In genomic region chr18:76874643-76875389, GRCh38 we compare ENCODE assay signal across 10 cellular contexts. TPM values are rescaled to one million over a fixed set of nuclear protein-coding genes. Genes with fewer than 3 reads are reported as not detected.
A peak's percentile ranks its signal among the peaks of the same experiment; 100 is the strongest.
DNase-seq lines count a peak whose midpoint lies in the region; ATAC-seq and TF ChIP-seq lines count a peak whose summit lies in the region.
"Had no signal": no experiment of that assay in that cellular context is flagged by ENCODE, and none has a peak within 500 bp of the region (broad histone marks: within the 10 kb centered on the region; RNA-seq: fewer than 3 reads in every experiment).

No MANE protein-coding gene starts in this region.

- no peak overlapping the region for H3K4me3 ChIP-seq in epithelial cell of esophagus (ENCODE audit: low read length)
- no peak overlapping the region for H3K4me3 ChIP-seq in tibial nerve
- H3K4me3 ChIP-seq: vagina had no signal

- 89 to 93% methylated on average over 13 of the region's 13 CpGs for WGBS in tibial nerve, 2 donors

- peaks cover 74% of the 10 kb centered on the region for H3K36me3 Mint-ChIP-seq in CD4-positive, alpha-beta T cell (ENCODE audit: low read depth)
- H3K36me3 Mint-ChIP-seq in WTC11 = peaks cover 13% of the 10 kb centered on the region

- H3K27me3 Mint-ChIP-seq in CD4-positive, alpha-beta T cell = no peaks in the 10 kb centered on the region
- no peaks in the 10 kb centered on the region for H3K27me3 Mint-ChIP-seq in WTC11 (ENCODE audit: low read depth)
- H3K27me3 Mint-ChIP-seq: IgD-negative memory B cell had no signal

- H3K27ac ChIP-seq in CD4-positive, alpha-beta T cell (ENCODE audit: low read depth, low read length) = no peak overlapping the region
- H3K27ac ChIP-seq in substantia nigra (ENCODE audit: low read depth, low read length, poor library complexity, severe bottlenecking) (no peak overlapping the region), tibial nerve (no peak overlapping the region)
- H3K27ac ChIP-seq: vagina had no signal

- H3K27me3 ChIP-seq in CD4-positive, alpha-beta T cell (ENCODE audit: control insufficient read depth, insufficient read depth, low read length) = no peaks in the 10 kb centered on the region
- H3K27me3 ChIP-seq in tibial nerve = no peaks in the 10 kb centered on the region
- H3K27me3 ChIP-seq: vagina had no signal

- H3K9me3 Mint-ChIP-seq in CD4-positive, alpha-beta T cell = no peaks in the 10 kb centered on the region
- H3K9me3 Mint-ChIP-seq in WTC11 = no peaks in the 10 kb centered on the region
- H3K9me3 Mint-ChIP-seq: IgD-negative memory B cell had no signal

- CTCF ChIA-PET in CD4-positive, alpha-beta T cell (lab: Charles Lee) = interaction anchor here (0.7 to 1.6 kb wide), 2 partner anchors 9 to 71 kb away, joined by 3 read pairs; no protein-coding TSS in a partner anchor
- CTCF ChIA-PET in WTC11 (lab: Charles Lee) = interaction anchor here (0.5 to 1.8 kb wide), 12 partner anchors 9 to 165 kb away, joined by 3 to 8 read pairs (median 4); no protein-coding TSS in a partner anchor

- intact Hi-C loops in CD4-positive, alpha-beta T cell (cut with DNase I, micrococcal nuclease) = loop anchor here (1.0 to 5.0 kb wide), 2 partner anchors 73 to 777 kb away; no protein-coding TSS in a partner anchor

- POLR2A ChIA-PET in CD4-positive, alpha-beta T cell (lab: Charles Lee) = no interaction called here
- POLR2A ChIA-PET in WTC11 (lab: Charles Lee) = no interaction called here

- TF ChIP-seq POLR2A in tibial nerve (IDR thresholded peaks at IDR 0.05) = no peak

- H3K4me3 Mint-ChIP-seq in CD4-positive, alpha-beta T cell = peak overlapping the region; percentile 64
- no peak overlapping the region for H3K4me3 Mint-ChIP-seq in WTC11

- H3K4me1 ChIP-seq in tibial nerve = no peaks in the 10 kb centered on the region
- H3K4me1 ChIP-seq: vagina had no signal

- H3K9me3 ChIP-seq in CD4-positive, alpha-beta T cell (ENCODE audit: control insufficient read depth, low read length) = no peaks in the 10 kb centered on the region
- no peaks in the 10 kb centered on the region for H3K9me3 ChIP-seq in tibial nerve
- H3K9me3 ChIP-seq: vagina had no signal

- DNase-seq in CD4-positive, alpha-beta T cell = peak in 5 of 10 experiments; percentile 17 to 25 (median 18)
- peak; percentile 43 for DNase-seq in WTC11 (ENCODE audit: low spot score)
- DNase-seq in epithelial cell of esophagus (ENCODE audit: low read depth) = peak; percentile 18
- no peak for DNase-seq in LoVo (ENCODE audit: low spot score)
- DNase-seq in substantia nigra (lab: John Stamatoyannopoulos, UW) = no peak
- DNase-seq in tibial nerve (ENCODE audit: low spot score in 2 of 2) = no peak

- peaks cover 13% of the 10 kb centered on the region for H3K4me1 Mint-ChIP-seq in CD4-positive, alpha-beta T cell (ENCODE audit: low read depth)
- H3K4me1 Mint-ChIP-seq in WTC11 = peaks cover 13% of the 10 kb centered on the region

- TF ChIP-seq EP300 in tibial nerve (IDR thresholded peaks at IDR 0.05) = no peak

- peak overlapping the region; percentile 60 for H3K27ac Mint-ChIP-seq in CD4-positive, alpha-beta T cell
- peak overlapping the region; percentile 75 for H3K27ac Mint-ChIP-seq in WTC11

- no peak for TF ChIP-seq CTCF in CD4-positive, alpha-beta T cell (IDR thresholded peaks at IDR 0.05)
- TF ChIP-seq CTCF in WTC11 (IDR thresholded peaks at IDR 0.05) (no peak), epithelial cell of esophagus (IDR thresholded peaks at IDR 0.05; ENCODE audit: insufficient read depth, low read depth, low read length, missing control alignments) (no peak), tibial nerve (IDR thresholded peaks at IDR 0.05) (no peak)

- ATAC-seq in CD4-positive, alpha-beta T cell (ENCODE audit: poor library complexity) = peak; percentile 82
- ATAC-seq in GM21723 (IDR thresholded peaks at IDR 0.05; ENCODE audit: unreplicated experiment) = peak; percentile 35
- ATAC-seq in WTC11 = peak; percentile 82
- ATAC-seq in esophagus mucosa = no peak

- peaks cover 0 to 48% (median 0%) of the 10 kb centered on the region in 3 donors for H3K36me3 ChIP-seq in tibial nerve

TF ChIP-seq in WTC11, 78 proteins besides CTCF, POLR2A, EP300 and RAD21 (continues in another document):
- TF ChIP-seq EMX1 (CRISPR knock-in tag; IDR thresholded peaks at IDR 0.05) (no peak), MXD4 (CRISPR knock-in tag; IDR thresholded peaks at IDR 0.05; ENCODE audit: borderline replicate concordance) (no peak), SP1 (CRISPR knock-in tag; conservative IDR thresholded peaks at IDR 0.05) (no peak), FOXP1 (CRISPR knock-in tag; IDR thresholded peaks at IDR 0.05; ENCODE audit: borderline replicate concordance) (no peak), IRF1 (CRISPR knock-in tag; IDR thresholded peaks at IDR 0.05) (no peak)
- TF ChIP-seq, protein P1, sequence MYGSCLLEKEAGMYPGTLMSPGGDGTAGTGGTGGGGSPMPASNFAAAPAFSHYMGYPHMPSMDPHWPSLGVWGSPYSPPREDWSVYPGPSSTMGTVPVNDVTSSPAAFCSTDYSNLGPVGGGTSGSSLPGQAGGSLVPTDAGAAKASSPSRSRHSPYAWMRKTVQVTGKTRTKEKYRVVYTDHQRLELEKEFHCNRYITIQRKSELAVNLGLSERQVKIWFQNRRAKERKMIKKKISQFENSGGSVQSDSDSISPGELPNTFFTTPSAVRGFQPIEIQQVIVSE (CRISPR knock-in tag; IDR thresholded peaks at IDR 0.05; ENCODE audit: borderline replicate concordance) = no peak
- TF ChIP-seq, protein P2, sequence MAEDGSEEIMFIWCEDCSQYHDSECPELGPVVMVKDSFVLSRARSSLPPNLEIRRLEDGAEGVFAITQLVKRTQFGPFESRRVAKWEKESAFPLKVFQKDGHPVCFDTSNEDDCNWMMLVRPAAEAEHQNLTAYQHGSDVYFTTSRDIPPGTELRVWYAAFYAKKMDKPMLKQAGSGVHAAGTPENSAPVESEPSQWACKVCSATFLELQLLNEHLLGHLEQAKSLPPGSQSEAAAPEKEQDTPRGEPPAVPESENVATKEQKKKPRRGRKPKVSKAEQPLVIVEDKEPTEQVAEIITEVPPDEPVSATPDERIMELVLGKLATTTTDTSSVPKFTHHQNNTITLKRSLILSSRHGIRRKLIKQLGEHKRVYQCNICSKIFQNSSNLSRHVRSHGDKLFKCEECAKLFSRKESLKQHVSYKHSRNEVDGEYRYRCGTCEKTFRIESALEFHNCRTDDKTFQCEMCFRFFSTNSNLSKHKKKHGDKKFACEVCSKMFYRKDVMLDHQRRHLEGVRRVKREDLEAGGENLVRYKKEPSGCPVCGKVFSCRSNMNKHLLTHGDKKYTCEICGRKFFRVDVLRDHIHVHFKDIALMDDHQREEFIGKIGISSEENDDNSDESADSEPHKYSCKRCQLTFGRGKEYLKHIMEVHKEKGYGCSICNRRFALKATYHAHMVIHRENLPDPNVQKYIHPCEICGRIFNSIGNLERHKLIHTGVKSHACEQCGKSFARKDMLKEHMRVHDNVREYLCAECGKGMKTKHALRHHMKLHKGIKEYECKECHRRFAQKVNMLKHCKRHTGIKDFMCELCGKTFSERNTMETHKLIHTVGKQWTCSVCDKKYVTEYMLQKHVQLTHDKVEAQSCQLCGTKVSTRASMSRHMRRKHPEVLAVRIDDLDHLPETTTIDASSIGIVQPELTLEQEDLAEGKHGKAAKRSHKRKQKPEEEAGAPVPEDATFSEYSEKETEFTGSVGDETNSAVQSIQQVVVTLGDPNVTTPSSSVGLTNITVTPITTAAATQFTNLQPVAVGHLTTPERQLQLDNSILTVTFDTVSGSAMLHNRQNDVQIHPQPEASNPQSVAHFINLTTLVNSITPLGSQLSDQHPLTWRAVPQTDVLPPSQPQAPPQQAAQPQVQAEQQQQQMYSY (CRISPR knock-in tag; IDR thresholded peaks at IDR 0.05) = no peak
- TF ChIP-seq, protein P3, sequence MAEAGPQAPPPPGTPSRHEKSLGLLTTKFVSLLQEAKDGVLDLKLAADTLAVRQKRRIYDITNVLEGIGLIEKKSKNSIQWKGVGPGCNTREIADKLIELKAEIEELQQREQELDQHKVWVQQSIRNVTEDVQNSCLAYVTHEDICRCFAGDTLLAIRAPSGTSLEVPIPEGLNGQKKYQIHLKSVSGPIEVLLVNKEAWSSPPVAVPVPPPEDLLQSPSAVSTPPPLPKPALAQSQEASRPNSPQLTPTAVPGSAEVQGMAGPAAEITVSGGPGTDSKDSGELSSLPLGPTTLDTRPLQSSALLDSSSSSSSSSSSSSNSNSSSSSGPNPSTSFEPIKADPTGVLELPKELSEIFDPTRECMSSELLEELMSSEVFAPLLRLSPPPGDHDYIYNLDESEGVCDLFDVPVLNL (CRISPR knock-in tag; IDR thresholded peaks at IDR 0.05; ENCODE audit: borderline replicate concordance, low read depth) = no peak
- TF ChIP-seq, protein P4, sequence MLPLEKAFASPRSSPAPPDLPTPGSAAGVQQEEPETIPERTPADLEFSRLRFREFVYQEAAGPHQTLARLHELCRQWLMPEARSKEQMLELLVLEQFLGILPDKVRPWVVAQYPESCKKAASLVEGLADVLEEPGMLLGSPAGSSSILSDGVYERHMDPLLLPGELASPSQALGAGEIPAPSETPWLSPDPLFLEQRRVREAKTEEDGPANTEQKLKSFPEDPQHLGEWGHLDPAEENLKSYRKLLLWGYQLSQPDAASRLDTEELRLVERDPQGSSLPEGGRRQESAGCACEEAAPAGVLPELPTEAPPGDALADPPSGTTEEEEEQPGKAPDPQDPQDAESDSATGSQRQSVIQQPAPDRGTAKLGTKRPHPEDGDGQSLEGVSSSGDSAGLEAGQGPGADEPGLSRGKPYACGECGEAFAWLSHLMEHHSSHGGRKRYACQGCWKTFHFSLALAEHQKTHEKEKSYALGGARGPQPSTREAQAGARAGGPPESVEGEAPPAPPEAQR (CRISPR knock-in tag; IDR thresholded peaks at IDR 0.05) = no peak

RNA-seq across cellular contexts. Expression of gene ZNF236, which starts 52.5 kb away (rescaled TPM):
- 10 to 100 TPM; 25.7 to 27.9 TPM for total RNA-seq in CD4-positive, alpha-beta T cell
- total RNA-seq in WTC11 (2021) = 19.9 to 23.4 TPM (median 20.6 TPM) in 3 replicates
- total RNA-seq in esophagus mucosa = 8.9 TPM
- 10 to 100 TPM; 21.0 to 36.3 (median 31.8) TPM for total RNA-seq in tibial nerve

Comparison
In these comparisons a context has a peak if more than half of its experiments do, and no peak if none do; other contexts are left out.
1. DNase-seq: peak in WTC11 (single experiment) and epithelial cell of esophagus (single experiment); none in LoVo (single experiment), substantia nigra (0 of 49) and tibial nerve (0 of 2).